In genomic region chr15:55791576-55792400, GRCh38 we compare ENCODE assay signal across 10 cellular contexts. TPM values are rescaled to one million over a fixed set of nuclear protein-coding genes. Genes with fewer than 3 reads are reported as not detected.
DNase-seq lines count a peak whose midpoint lies in the region; ATAC-seq and TF ChIP-seq lines count a peak whose summit lies in the region.
"Had no signal": no experiment of that assay in that cellular context is flagged by ENCODE, and none has a peak within 500 bp of the region (broad histone marks: within the 10 kb centered on the region; RNA-seq: fewer than 3 reads in every experiment).

No MANE protein-coding gene starts in this region.

- H3K36me3 ChIP-seq in psoas muscle (ENCODE audit: insufficient read depth in 1 of 2, low read depth in 1 of 2): no peaks in the 10 kb centered on the region
- H3K36me3 ChIP-seq in CD8-positive, alpha-beta T cell (ENCODE audit: insufficient read depth, low read length): no peaks in the 10 kb centered on the region

- no peaks in the 10 kb centered on the region for H3K9me3 Mint-ChIP-seq in CD8-positive, alpha-beta T cell

- POLR2A ChIA-PET in CD8-positive, alpha-beta T cell (lab: Charles Lee): no interaction called here

- DNase-seq in H4 (ENCODE audit: low spot score): peak; percentile 72
- DNase-seq in NCI-H345 (lab: John Stamatoyannopoulos, UW): peak; percentile 64
- DNase-seq in epithelial cell of prostate (ENCODE audit: low read depth, low spot score): peak; percentile 20
- DNase-seq in retinal pigment epithelial cell (ENCODE audit: low read depth): peak; percentile 75
- DNase-seq in activated CD4-positive, alpha-beta T cell treated with anti-CD3 and anti-CD28 coated beads, Interleukin-2, amount 50 U/mL, for 4 hours: no peak
- DNase-seq in psoas muscle: no peak
- DNase-seq in CD8-positive, alpha-beta T cell: no peak
- DNase-seq: activated naive CD4-positive, alpha-beta T cell treated with anti-CD3 and anti-CD28 coated beads for 36 hours had no signal

- intact Hi-C loops in psoas muscle (cut with DNase I): no loop called here
- intact Hi-C loops in CD8-positive, alpha-beta T cell (cut with DNase I, micrococcal nuclease): loop anchor here in 1 of 2 experiments (10.0 kb wide), 1 partner anchor 263 kb away; no protein-coding TSS in a partner anchor

- no peak overlapping the region for H3K4me3 ChIP-seq in retinal pigment epithelial cell (ENCODE audit: low read length)
- H3K4me3 ChIP-seq in psoas muscle: no peak overlapping the region
- H3K4me3 ChIP-seq in CD8-positive, alpha-beta T cell (ENCODE audit: low read depth, low read length): no peak overlapping the region

- ATAC-seq in psoas muscle (no peak), GM18498 (IDR thresholded peaks at IDR 0.05; ENCODE audit: unreplicated experiment) (no peak)
- ATAC-seq in CD8-positive, alpha-beta T cell: no peak

- H3K27me3 Mint-ChIP-seq in CD8-positive, alpha-beta T cell (ENCODE audit: low read depth): peaks cover 13% of the 10 kb centered on the region

- H3K9me3 ChIP-seq in psoas muscle: no peaks in the 10 kb centered on the region
- no peaks in the 10 kb centered on the region for H3K9me3 ChIP-seq in CD8-positive, alpha-beta T cell (ENCODE audit: low read length)

- H3K4me3 Mint-ChIP-seq in CD8-positive, alpha-beta T cell: no peak overlapping the region
- H3K4me3 Mint-ChIP-seq: activated naive CD4-positive, alpha-beta T cell treated with anti-CD3 and anti-CD28 coated beads for 36 hours had no signal

- CTCF ChIA-PET in CD8-positive, alpha-beta T cell (lab: Charles Lee): interaction anchor here (0.7 kb wide), 1 partner anchor 54 kb away, joined by 3 read pairs; no protein-coding TSS in a partner anchor

- H3K36me3 Mint-ChIP-seq in CD8-positive, alpha-beta T cell: no peaks in the 10 kb centered on the region

- peaks cover 0 to 6% (median 0%) of the 10 kb centered on the region in 3 donors for H3K27me3 ChIP-seq in psoas muscle (ENCODE audit: insufficient read depth in 3 of 3, low read length in 2 of 3)
- H3K27me3 ChIP-seq in CD8-positive, alpha-beta T cell (ENCODE audit: insufficient read depth, low read length): no peaks in the 10 kb centered on the region

- WGBS in psoas muscle, 3 donors: 59 to 69% (median 59%) methylated on average over 3 of the region's 3 CpGs

- no peaks in the 10 kb centered on the region for H3K4me1 ChIP-seq in psoas muscle
- no peaks in the 10 kb centered on the region for H3K4me1 ChIP-seq in CD8-positive, alpha-beta T cell (ENCODE audit: insufficient read depth, low read length)

- TF ChIP-seq CTCF in retinal pigment epithelial cell (conservative IDR thresholded peaks at IDR 0.05; ENCODE audit: low read depth, low read length) (no peak), psoas muscle (IDR thresholded peaks at IDR 0.05) (no peak)
- TF ChIP-seq CTCF in CD8-positive, alpha-beta T cell (IDR thresholded peaks at IDR 0.05): no peak

- no peak overlapping the region for H3K27ac Mint-ChIP-seq in CD8-positive, alpha-beta T cell
- H3K27ac Mint-ChIP-seq: activated naive CD4-positive, alpha-beta T cell treated with anti-CD3 and anti-CD28 coated beads for 36 hours had no signal

- peak overlapping the region; percentile 63 for H3K27ac ChIP-seq in epithelial cell of prostate
- H3K27ac ChIP-seq in psoas muscle: no peak overlapping the region
- H3K27ac ChIP-seq in CD8-positive, alpha-beta T cell (ENCODE audit: low read depth, low read length): no peak overlapping the region
- H3K27ac ChIP-seq: VCaP had no signal

- no peaks in the 10 kb centered on the region for H3K4me1 Mint-ChIP-seq in CD8-positive, alpha-beta T cell (ENCODE audit: low read depth)

RNA-seq across cellular contexts. Expression of gene PRTG, which starts 48.8 kb away (rescaled TPM):
- 1.3 and 2.1 TPM in 2 replicates for total RNA-seq in H4 (2014; rRNA removed; shearing (Covaris generic))
- 1 to 10 TPM in 2 of 4 donors, under 1 TPM in 2; 0.46 to 1.1 (median 1.00) TPM for total RNA-seq in psoas muscle
- polyA plus RNA-seq in psoas muscle: under 1 TPM; 0.15 to 0.25 (median 0.17) TPM
- not detected for total RNA-seq in CD8-positive, alpha-beta T cell
- total RNA-seq: activated naive CD4-positive, alpha-beta T cell treated with anti-CD3 and anti-CD28 coated beads for 36 hours had no signal

Comparison
In these comparisons a context has a peak if more than half of its experiments do, and no peak if none do; other contexts are left out.
1. DNase-seq: peak in H4 (single experiment), NCI-H345 (single experiment), epithelial cell of prostate (single experiment) and retinal pigment epithelial cell (single experiment); none in activated CD4-positive, alpha-beta T cell treated with anti-CD3 and anti-CD28 coated beads, Interleukin-2, amount 50 U/mL, for 4 hours (0 of 2), psoas muscle (0 of 2) and CD8-positive, alpha-beta T cell (0 of 7).